In the genomic region with DNA sequence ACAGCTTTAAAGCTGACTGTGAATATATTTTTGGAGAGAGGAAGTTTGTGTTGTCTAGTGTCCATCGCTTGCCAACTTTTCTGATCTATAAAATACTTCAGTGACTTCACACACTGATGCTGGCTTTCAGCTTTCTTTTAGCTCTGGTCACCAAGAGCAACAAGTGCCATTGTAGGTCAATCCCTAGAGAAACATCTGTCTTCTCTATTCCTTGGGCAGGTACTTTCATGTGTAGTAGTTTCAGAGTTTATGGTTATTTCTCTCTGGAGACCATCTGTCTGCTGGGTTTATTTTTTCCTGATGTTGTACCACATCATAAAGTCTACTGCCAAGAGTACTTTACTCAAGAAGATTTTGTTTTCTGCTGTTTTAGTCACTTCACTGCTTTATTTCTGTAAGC, we compare ENCODE assay signal across 17 cellular contexts.
DNase-seq lines count a peak whose midpoint lies in the region; ATAC-seq and TF ChIP-seq lines count a peak whose summit lies in the region.
"Had no signal": no experiment of that assay in that cellular context is flagged by ENCODE, and none has a peak within 500 bp of the region (broad histone marks: within the 10 kb centered on the region; RNA-seq: fewer than 3 reads in every experiment).

No MANE protein-coding gene starts in this region.

- H3K27ac ChIP-seq in gastrocnemius medialis: no peak overlapping the region
- H3K27ac ChIP-seq: testis had no signal

- DNase-seq in NCI-H1092 treated with DMSO at 0.1 percent for 48 hours (lab: John Stamatoyannopoulos, UW): peak; percentile 29
- no peak for DNase-seq in NCI-H1092 (lab: John Stamatoyannopoulos, UW)
- peak; percentile 15 for DNase-seq in NCI-H524 treated with DMSO at 0.1 percent for 48 hours (lab: John Stamatoyannopoulos, UW)
- no peak for DNase-seq in gastrocnemius medialis
- no peak for DNase-seq in activated naive CD8-positive, alpha-beta T cell treated with anti-CD3 and anti-CD28 coated beads for 36 hours
- DNase-seq in activated naive CD4-positive, alpha-beta T cell treated with anti-CD3 and anti-CD28 coated beads, Interleukin-2, amount 50 U/mL, for 72 hours (ENCODE audit: low spot score in 2 of 2): no peak
- DNase-seq: activated CD4-positive, alpha-beta T cell treated with anti-CD3 and anti-CD28 coated beads for 36 hours; CD4-positive, alpha-beta memory T cell; H7; left cardiac atrium; NK-92 treated with Interleukin-12 subunit alpha and Interleukin-12 subunit beta, amount 100 ng/mL, for 24 hours; SHP77; testis had no signal

- H3K4me3 Mint-ChIP-seq in activated naive CD8-positive, alpha-beta T cell treated with anti-CD3 and anti-CD28 coated beads for 36 hours: no peak overlapping the region
- H3K4me3 Mint-ChIP-seq: activated CD4-positive, alpha-beta T cell treated with anti-CD3 and anti-CD28 coated beads for 36 hours; activated naive CD8-positive, alpha-beta T cell; CD4-positive, alpha-beta memory T cell; T-helper 2 cell treated with Interferon-gamma antibody and Interleukin-4, amounts not matched to agents 5 μg/mL and 100 μg/mL, for 36 hours had no signal

- peaks cover 9% of the 10 kb centered on the region for H3K9me3 Mint-ChIP-seq in activated naive CD8-positive, alpha-beta T cell treated with anti-CD3 and anti-CD28 coated beads for 36 hours
- H3K9me3 Mint-ChIP-seq in activated naive CD4-positive, alpha-beta T cell treated with anti-CD3 and anti-CD28 coated beads, Interleukin-2, amount 50 U/mL, for 72 hours: peaks cover 3% of the 10 kb centered on the region in 2 donors

- no peaks in the 10 kb centered on the region for H3K27me3 Mint-ChIP-seq in activated naive CD8-positive, alpha-beta T cell treated with anti-CD3 and anti-CD28 coated beads for 36 hours
- H3K27me3 Mint-ChIP-seq: activated CD4-positive, alpha-beta T cell treated with anti-CD3 and anti-CD28 coated beads for 36 hours; activated naive CD8-positive, alpha-beta T cell; CD4-positive, alpha-beta memory T cell had no signal

- H3K4me1 ChIP-seq in gastrocnemius medialis: peaks cover 18 to 28% of the 10 kb centered on the region in 2 donors
- H3K4me1 ChIP-seq: testis had no signal

- H3K9me3 ChIP-seq in gastrocnemius medialis: no peaks in the 10 kb centered on the region
- H3K9me3 ChIP-seq: testis had no signal

- H3K27ac Mint-ChIP-seq in activated naive CD8-positive, alpha-beta T cell treated with anti-CD3 and anti-CD28 coated beads for 36 hours: no peak overlapping the region
- H3K27ac Mint-ChIP-seq in activated naive CD4-positive, alpha-beta T cell treated with anti-CD3 and anti-CD28 coated beads, Interleukin-2, amount 50 U/mL, for 72 hours: no peak overlapping the region
- H3K27ac Mint-ChIP-seq: activated CD4-positive, alpha-beta T cell treated with anti-CD3 and anti-CD28 coated beads for 36 hours; activated naive CD8-positive, alpha-beta T cell; CD4-positive, alpha-beta memory T cell; T-helper 2 cell treated with Interferon-gamma antibody and Interleukin-4, amounts not matched to agents 5 μg/mL and 100 μg/mL, for 36 hours had no signal

- H3K4me1 Mint-ChIP-seq in activated naive CD8-positive, alpha-beta T cell treated with anti-CD3 and anti-CD28 coated beads for 36 hours: peaks cover 9% of the 10 kb centered on the region
- H3K4me1 Mint-ChIP-seq: activated CD4-positive, alpha-beta T cell treated with anti-CD3 and anti-CD28 coated beads for 36 hours; CD4-positive, alpha-beta memory T cell had no signal

- H3K36me3 ChIP-seq in gastrocnemius medialis: no peaks in the 10 kb centered on the region

- ATAC-seq in HG02798 (IDR thresholded peaks at IDR 0.05; ENCODE audit: poor library complexity, unreplicated experiment): peak; percentile 42
- ATAC-seq in gastrocnemius medialis: peak; percentile 23 to 27
- ATAC-seq in GM21717 (IDR thresholded peaks at IDR 0.05; ENCODE audit: unreplicated experiment): no peak
- no peak for ATAC-seq in activated naive CD4-positive, alpha-beta T cell treated with anti-CD3 and anti-CD28 coated beads, Interleukin-2, amount 50 U/mL, for 72 hours
- ATAC-seq: activated CD4-positive, alpha-beta T cell treated with anti-CD3 and anti-CD28 coated beads for 36 hours; left cardiac atrium had no signal

- no peaks in the 10 kb centered on the region for H3K27me3 ChIP-seq in gastrocnemius medialis
- H3K27me3 ChIP-seq: testis had no signal

- no peak for TF ChIP-seq POLR2A in gastrocnemius medialis (IDR thresholded peaks at IDR 0.05)

- peaks cover 31% of the 10 kb centered on the region for H3K36me3 Mint-ChIP-seq in activated naive CD8-positive, alpha-beta T cell treated with anti-CD3 and anti-CD28 coated beads for 36 hours
- H3K36me3 Mint-ChIP-seq in activated naive CD4-positive, alpha-beta T cell treated with anti-CD3 and anti-CD28 coated beads, Interleukin-2, amount 50 U/mL, for 72 hours: peaks cover 3 to 12% of the 10 kb centered on the region in 2 donors
- H3K36me3 Mint-ChIP-seq: CD4-positive, alpha-beta memory T cell had no signal

- intact Hi-C loops in gastrocnemius medialis (cut with DNase I; ENCODE audit: low total_unique reads): no loop called here

- no peak for TF ChIP-seq CTCF in gastrocnemius medialis (IDR thresholded peaks at IDR 0.05 in 4 of 5, conservative IDR thresholded peaks at IDR 0.05 in 1 of 5)

- H3K4me3 ChIP-seq in gastrocnemius medialis: no peak overlapping the region
- H3K4me3 ChIP-seq: testis had no signal

- in situ Hi-C loops in gastrocnemius medialis (cut with MboI; ENCODE audit: low sequenced_read_pairs in 4 of 4): no loop called here

Comparison
In these comparisons a context has a peak if more than half of its experiments do, and no peak if none do; other contexts are left out.
1. DNase-seq: peak in NCI-H1092 treated with DMSO at 0.1 percent for 48 hours (single experiment) and NCI-H524 treated with DMSO at 0.1 percent for 48 hours (single experiment); none in NCI-H1092 (single experiment), gastrocnemius medialis (0 of 2), activated naive CD8-positive, alpha-beta T cell treated with anti-CD3 and anti-CD28 coated beads for 36 hours (single experiment) and activated naive CD4-positive, alpha-beta T cell treated with anti-CD3 and anti-CD28 coated beads, Interleukin-2, amount 50 U/mL, for 72 hours (0 of 2).
2. ATAC-seq: peak in HG02798 (single experiment) and gastrocnemius medialis (2 of 2); none in GM21717 (single experiment) and activated naive CD4-positive, alpha-beta T cell treated with anti-CD3 and anti-CD28 coated beads, Interleukin-2, amount 50 U/mL, for 72 hours (0 of 2).